12 cellular contexts compared by ENCODE assay signal in genomic region chr6:149751239-149751638, GRCh38. TPM values are rescaled to one million over a fixed set of nuclear protein-coding genes. Genes with fewer than 3 reads are reported as not detected.
DNase-seq lines count a peak whose midpoint lies in the region; ATAC-seq, FAIRE-seq and TF ChIP-seq lines count a peak whose summit lies in the region.
"Had no signal": no experiment of that assay in that cellular context is flagged by ENCODE, and none has a peak within 500 bp of the region (broad histone marks: within the 10 kb centered on the region; RNA-seq: fewer than 3 reads in every experiment).

No MANE protein-coding gene starts in this region.

- CTCF ChIA-PET in BJ (lab: Yijun Ruan, JAX): no interaction called here
- CTCF ChIA-PET in HCT116 (lab: Charles Lee): no interaction called here
- CTCF ChIA-PET in activated CD8-positive, alpha-beta T cell treated with anti-CD3 and anti-CD28 coated beads for 36 hours (lab: Charles Lee): no interaction called here

- H3K27me3 Mint-ChIP-seq in activated CD8-positive, alpha-beta T cell treated with anti-CD3 and anti-CD28 coated beads for 36 hours: no peaks in the 10 kb centered on the region

- H3K36me3 Mint-ChIP-seq in activated CD8-positive, alpha-beta T cell treated with anti-CD3 and anti-CD28 coated beads for 36 hours (ENCODE audit: low read depth): peaks cover 8% of the 10 kb centered on the region

- peaks cover 68% of the 10 kb centered on the region for H3K79me2 ChIP-seq in HCT116 (ENCODE audit: insufficient read depth, low read length)

- peak overlapping the region; percentile 93 for H3K4me3 Mint-ChIP-seq in activated CD8-positive, alpha-beta T cell treated with anti-CD3 and anti-CD28 coated beads for 36 hours

- H3K27me3 ChIP-seq in BJ (ENCODE audit: control insufficient read depth, insufficient read depth, low read length): no peaks in the 10 kb centered on the region
- no peaks in the 10 kb centered on the region for H3K27me3 ChIP-seq in HCT116 (ENCODE audit: insufficient read depth, low read length)
- H3K27me3 ChIP-seq in right lobe of liver: no peaks in the 10 kb centered on the region
- H3K27me3 ChIP-seq: stomach had no signal

- H3K4me3 ChIP-seq in BJ (ENCODE audit: low read depth, low read length) (peak overlapping the region; percentile 96), HCT116 (replicated peaks in 1 of 2; ENCODE audit: low read depth in 1 of 2, low read length in 2 of 2) (no peak overlapping the region), right lobe of liver (no peak overlapping the region)

- no peaks in the 10 kb centered on the region for H3K9me3 Mint-ChIP-seq in activated CD8-positive, alpha-beta T cell treated with anti-CD3 and anti-CD28 coated beads for 36 hours

- H3K4me1 ChIP-seq in HCT116 (ENCODE audit: control insufficient read depth in 1 of 2, insufficient read depth in 2 of 2, low read length in 2 of 2): peaks cover 15 to 24% of the 10 kb centered on the region in 2 experiments
- peaks cover 0 to 52% (median 19%) of the 10 kb centered on the region in 4 donors for H3K4me1 ChIP-seq in right lobe of liver

- peak overlapping the region; percentile 91; the same call in 1 of the 2 replicates for H3K4me2 ChIP-seq in HCT116 (ENCODE audit: low read length)

- no peak for TF ChIP-seq RAD21 in HCT116 (IDR thresholded peaks at IDR 0.05; ENCODE audit: low read depth)

- FAIRE-seq in frontal cortex (lab: Jason Lieb, UNC): no peak
- FAIRE-seq: islet of Langerhans had no signal

- RAD21 ChIA-PET in HCT116 (lab: Charles Lee; ENCODE audit: low non-redundant PET in 1 of 2, low total read pairs in 2 of 2, uncharacterized antibody in 2 of 2, unreplicated experiment in 2 of 2): no interaction called here

- no peaks in the 10 kb centered on the region for H3K9me2 ChIP-seq in HCT116 (ENCODE audit: insufficient read depth)

- ATAC-seq in HCT116 (no peak), right lobe of liver (no peak), GM21576 (IDR thresholded peaks at IDR 0.05; ENCODE audit: unreplicated experiment) (no peak)
- ATAC-seq in activated CD8-positive, alpha-beta T cell treated with anti-CD3 and anti-CD28 coated beads for 36 hours: no peak

- TF ChIP-seq POLR2A in HCT116 (IDR thresholded peaks at IDR 0.05; ENCODE audit: borderline replicate concordance, extremely low read depth, insufficient read depth, insufficient read length) (no peak), right lobe of liver (IDR thresholded peaks at IDR 0.05) (no peak)

- WGBS in right lobe of liver (ENCODE audit: insufficient coverage, low coverage, low lambda C conversion rate, missing lambda C conversion rate): 73% methylated on average over 4 of the region's 8 CpGs

- H3K27ac ChIP-seq in HCT116 (ENCODE audit: low read depth, low read length) (no peak overlapping the region; the same call in 1 of the 2 replicates), right lobe of liver (peak overlapping the region in 2 of 3 donors; percentile 93 to 94)

- H3K9me3 ChIP-seq in HCT116 (ENCODE audit: control insufficient read depth in 1 of 2, insufficient read depth in 1 of 2, low read depth in 1 of 2, low read length in 2 of 2) (no peaks in the 10 kb centered on the region), right lobe of liver (no peaks in the 10 kb centered on the region)
- H3K9me3 ChIP-seq: stomach had no signal

- H3K4me1 Mint-ChIP-seq in activated CD8-positive, alpha-beta T cell treated with anti-CD3 and anti-CD28 coated beads for 36 hours (ENCODE audit: low read depth): peaks cover 43% of the 10 kb centered on the region

- H3K36me3 ChIP-seq in BJ (ENCODE audit: control insufficient read depth, insufficient read depth, low read length) (no peaks in the 10 kb centered on the region), HCT116 (ENCODE audit: control insufficient read depth in 1 of 2, insufficient read depth in 2 of 2, low read length in 2 of 2) (no peaks in the 10 kb centered on the region), right lobe of liver (no peaks in the 10 kb centered on the region)
- H3K36me3 ChIP-seq: stomach had no signal

- intact Hi-C loops in HCT116 (cut with micrococcal nuclease) (no loop called here), right lobe of liver (cut with DNase I) (no loop called here)
- intact Hi-C loops in activated CD8-positive, alpha-beta T cell treated with anti-CD3 and anti-CD28 coated beads for 36 hours (cut with micrococcal nuclease): no loop called here

- BruUV-seq in HCT116 (replicated peaks; lab: Mats Ljungman, UMichigan): no TSS peak

- DNase-seq in BJ (ENCODE audit: low read depth) (no peak), HCT116 (ENCODE audit: low read depth, low spot score) (no peak), right lobe of liver (no peak), frontal cortex (ENCODE audit: low spot score in 2 of 2) (no peak)
- DNase-seq in activated CD8-positive, alpha-beta T cell treated with anti-CD3 and anti-CD28 coated beads for 36 hours: no peak
- DNase-seq in stimulated activated CD4-positive, alpha-beta T cell treated with anti-CD3 and anti-CD28 coated beads, Interleukin-1b, Interleukin-23, amount 100 ng/mL, for 48 hours: no peak
- DNase-seq in activated effector memory CD4-positive, alpha-beta T cell treated with Interleukin-2 at 50 U/mL for 16 hours: no peak
- DNase-seq: dermis blood vessel endothelial cell, DMS153, stomach had no signal

- POLR2A ChIA-PET in BJ (lab: Charles Lee) (no interaction called here), HCT116 (lab: Charles Lee) (no interaction called here)
- POLR2A ChIA-PET in activated CD8-positive, alpha-beta T cell treated with anti-CD3 and anti-CD28 coated beads for 36 hours (lab: Charles Lee): interaction anchor here (0.9 to 6.9 kb wide), 2 partner anchors 8 to 34 kb away, joined by 4 to 45 read pairs; partner anchors contain the start of gene LATS1

- no peak overlapping the region for H3K27ac Mint-ChIP-seq in activated CD8-positive, alpha-beta T cell treated with anti-CD3 and anti-CD28 coated beads for 36 hours

- peaks cover 7% of the 10 kb centered on the region; the same call in 1 of the 2 replicates for H4K20me1 ChIP-seq in HCT116 (ENCODE audit: insufficient read depth)

- H3K9ac ChIP-seq in HCT116 (ENCODE audit: low read length): no peak overlapping the region

- no peak for TF ChIP-seq CTCF in BJ (IDR thresholded peaks at IDR 0.05; ENCODE audit: insufficient read depth, low read depth, low read length)
- TF ChIP-seq CTCF in HCT116 (IDR thresholded peaks at IDR 0.05 in 2 of 3, conservative IDR thresholded peaks at IDR 0.05 in 1 of 3; ENCODE audit: borderline replicate concordance in 1 of 3, insufficient read depth in 1 of 3, low read depth in 2 of 3, low read length in 2 of 3): no peak
- no peak for TF ChIP-seq CTCF in activated CD8-positive, alpha-beta T cell treated with anti-CD3 and anti-CD28 coated beads for 36 hours (IDR thresholded peaks at IDR 0.05)
- no peak for TF ChIP-seq CTCF in right lobe of liver (IDR thresholded peaks at IDR 0.05)

- H2AFZ ChIP-seq in HCT116 (ENCODE audit: low read depth, low read length, poor library complexity, severe bottlenecking): no peak overlapping the region

TF ChIP-seq in HCT116, 20 proteins besides CTCF, POLR2A, EP300 and RAD21:
- TF ChIP-seq, protein P1, sequence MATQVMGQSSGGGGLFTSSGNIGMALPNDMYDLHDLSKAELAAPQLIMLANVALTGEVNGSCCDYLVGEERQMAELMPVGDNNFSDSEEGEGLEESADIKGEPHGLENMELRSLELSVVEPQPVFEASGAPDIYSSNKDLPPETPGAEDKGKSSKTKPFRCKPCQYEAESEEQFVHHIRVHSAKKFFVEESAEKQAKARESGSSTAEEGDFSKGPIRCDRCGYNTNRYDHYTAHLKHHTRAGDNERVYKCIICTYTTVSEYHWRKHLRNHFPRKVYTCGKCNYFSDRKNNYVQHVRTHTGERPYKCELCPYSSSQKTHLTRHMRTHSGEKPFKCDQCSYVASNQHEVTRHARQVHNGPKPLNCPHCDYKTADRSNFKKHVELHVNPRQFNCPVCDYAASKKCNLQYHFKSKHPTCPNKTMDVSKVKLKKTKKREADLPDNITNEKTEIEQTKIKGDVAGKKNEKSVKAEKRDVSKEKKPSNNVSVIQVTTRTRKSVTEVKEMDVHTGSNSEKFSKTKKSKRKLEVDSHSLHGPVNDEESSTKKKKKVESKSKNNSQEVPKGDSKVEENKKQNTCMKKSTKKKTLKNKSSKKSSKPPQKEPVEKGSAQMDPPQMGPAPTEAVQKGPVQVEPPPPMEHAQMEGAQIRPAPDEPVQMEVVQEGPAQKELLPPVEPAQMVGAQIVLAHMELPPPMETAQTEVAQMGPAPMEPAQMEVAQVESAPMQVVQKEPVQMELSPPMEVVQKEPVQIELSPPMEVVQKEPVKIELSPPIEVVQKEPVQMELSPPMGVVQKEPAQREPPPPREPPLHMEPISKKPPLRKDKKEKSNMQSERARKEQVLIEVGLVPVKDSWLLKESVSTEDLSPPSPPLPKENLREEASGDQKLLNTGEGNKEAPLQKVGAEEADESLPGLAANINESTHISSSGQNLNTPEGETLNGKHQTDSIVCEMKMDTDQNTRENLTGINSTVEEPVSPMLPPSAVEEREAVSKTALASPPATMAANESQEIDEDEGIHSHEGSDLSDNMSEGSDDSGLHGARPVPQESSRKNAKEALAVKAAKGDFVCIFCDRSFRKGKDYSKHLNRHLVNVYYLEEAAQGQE (IDR thresholded peaks at IDR 0.05; ENCODE audit: low read depth): no peak
- TF ChIP-seq EZH2 (IDR thresholded peaks at IDR 0.05): no peak
- no peak for TF ChIP-seq CBX3 (IDR thresholded peaks at IDR 0.05; ENCODE audit: low read depth)
- TF ChIP-seq TCF7L2 (IDR thresholded peaks at IDR 0.05; ENCODE audit: borderline replicate concordance, extremely low read depth, insufficient read depth, insufficient read length): no peak

RNA-seq across cellular contexts. Expression of gene PCMT1, which starts 1.7 kb away (rescaled TPM):
- 63.2 and 106 TPM in 2 replicates for polyA plus RNA-seq in BJ (2011; rRNA removed)
- polyA minus RNA-seq in BJ (2011; rRNA and poly(A)+ RNA removed): 19.6 and 29.0 TPM in 2 replicates
- total RNA-seq in HCT116 (2021; ENCODE audit: unreplicated experiment) (86.9 TPM), right lobe of liver (10 to 100 TPM; 40.7 to 84.5 (median 47.7) TPM), frontal cortex (152 TPM)
- polyA plus RNA-seq in HCT116 (2012): 60.2 and 87.0 TPM in 2 replicates
- total RNA-seq in activated CD8-positive, alpha-beta T cell treated with anti-CD3 and anti-CD28 coated beads for 36 hours: 100 to 1,000 TPM in 1 of 2 experiments, 10 to 100 TPM in 1; 97.3 to 102 TPM

RNA-seq across cellular contexts. Expression of gene NUP43, which starts 4.9 kb away (rescaled TPM):
- polyA plus RNA-seq in BJ (2011; rRNA removed): 20.1 and 35.4 TPM in 2 replicates
- polyA minus RNA-seq in BJ (2011; rRNA and poly(A)+ RNA removed): 37.3 and 39.4 TPM in 2 replicates
- total RNA-seq in HCT116 (2021; ENCODE audit: unreplicated experiment) (51.0 TPM), right lobe of liver (10 to 100 TPM in 5 of 6 experiments, 1 to 10 TPM in 1; 8.8 to 15.9 (median 12.1) TPM), frontal cortex (24.9 TPM)
- polyA plus RNA-seq in HCT116 (2012): 13.7 and 24.8 TPM in 2 replicates
- 10 to 100 TPM; 75.7 to 75.8 TPM for total RNA-seq in activated CD8-positive, alpha-beta T cell treated with anti-CD3 and anti-CD28 coated beads for 36 hours

RNA-seq across cellular contexts. Expression of gene LATS1, which starts 33.3 kb away (rescaled TPM):
- polyA plus RNA-seq in BJ (2011; rRNA removed): 12.4 and 16.7 TPM in 2 replicates
- 16.8 and 22.2 TPM in 2 replicates for polyA minus RNA-seq in BJ (2011; rRNA and poly(A)+ RNA removed)
- total RNA-seq in HCT116 (2021; ENCODE audit: unreplicated experiment) (21.6 TPM), right lobe of liver (10 to 100 TPM in 5 of 6 experiments, 1 to 10 TPM in 1; 9.5 to 16.6 (median 10.9) TPM), frontal cortex (22.8 TPM)
- polyA plus RNA-seq in HCT116 (2012): 6.9 and 7.1 TPM in 2 replicates
- 10 to 100 TPM; 21.1 to 21.2 TPM for total RNA-seq in activated CD8-positive, alpha-beta T cell treated with anti-CD3 and anti-CD28 coated beads for 36 hours
